Comparison of ENCODE assay signal across 12 cellular contexts in genomic region chr15:77266708-77267387, GRCh38.
DNase-seq lines count a peak whose midpoint lies in the region; ATAC-seq and TF ChIP-seq lines count a peak whose summit lies in the region.
"Had no signal": no experiment of that assay in that cellular context is flagged by ENCODE, and none has a peak within 500 bp of the region (broad histone marks: within the 10 kb centered on the region; RNA-seq: fewer than 3 reads in every experiment).

No MANE protein-coding gene starts in this region.

- no peak for TF ChIP-seq EP300 in upper lobe of left lung (IDR thresholded peaks at IDR 0.05)

- TF ChIP-seq POLR2A in upper lobe of left lung (IDR thresholded peaks at IDR 0.05) (no peak), GM18505 (IDR thresholded peaks at IDR 0.05; ENCODE audit: borderline replicate concordance, extremely low read depth, insufficient read depth, insufficient read length) (no peak)

- H3K4me3 ChIP-seq in AG09309 (ENCODE audit: control insufficient read depth, low read depth, low read length) (no peak overlapping the region), brain microvascular endothelial cell (ENCODE audit: low read depth, low read length) (no peak overlapping the region), upper lobe of left lung (no peak overlapping the region)
- H3K4me3 ChIP-seq: left lung had no signal

- in situ Hi-C loops in brain microvascular endothelial cell (cut with HindIII; ENCODE audit: low pct_ligation_motif_present, low sequenced_read_pairs) = no loop called here

- no peaks in the 10 kb centered on the region for H3K9me3 ChIP-seq in upper lobe of left lung
- H3K9me3 ChIP-seq: left lung had no signal

- TF ChIP-seq CTCF in AG09309 (IDR thresholded peaks at IDR 0.05; ENCODE audit: control insufficient read depth, insufficient read depth, low read depth, low read length, missing control alignments) (no peak), brain microvascular endothelial cell (IDR thresholded peaks at IDR 0.05; ENCODE audit: low read depth, low read length, missing control alignments) (no peak), upper lobe of left lung (IDR thresholded peaks at IDR 0.05) (no peak)

- DNase-seq in AG09309 (ENCODE audit: low read depth) (peak; percentile 92), LoVo (ENCODE audit: low spot score) (peak; percentile 16), brain microvascular endothelial cell (peak; percentile 98), iris pigment epithelial cell (ENCODE audit: low read depth) (peak; percentile 85), upper lobe of left lung (no peak), COLO668 (lab: John Stamatoyannopoulos, UW; ENCODE audit: unreplicated experiment) (no peak)
- DNase-seq: cerebellar nuclear complex; DMS53; left lung; stimulated activated CD4-positive, alpha-beta T cell treated with anti-CD3 and anti-CD28 coated beads, Interleukin-12 subunit alpha, Interleukin-12 subunit beta, amount 100 ng/mL, for 4 hours had no signal

- H3K27me3 ChIP-seq in brain microvascular endothelial cell (replicated peaks) (no peaks in the 10 kb centered on the region), upper lobe of left lung (no peaks in the 10 kb centered on the region)
- H3K27me3 ChIP-seq: left lung had no signal

- no peak for ATAC-seq in upper lobe of left lung (ENCODE audit: low FRiP score in 2 of 2)
- no peak for ATAC-seq in GM18505 (IDR thresholded peaks at IDR 0.05; ENCODE audit: unreplicated experiment)
- no peak for ATAC-seq in HG03521 (IDR thresholded peaks at IDR 0.05; ENCODE audit: unreplicated experiment)
- ATAC-seq: left lung had no signal

- H3K36me3 ChIP-seq in brain microvascular endothelial cell (replicated peaks) (no peaks in the 10 kb centered on the region), upper lobe of left lung (no peaks in the 10 kb centered on the region)

- WGBS in upper lobe of left lung, 2 donors = 91 to 94% methylated on average over 3 to 5 of the region's 5 CpGs

- H3K27ac ChIP-seq in brain microvascular endothelial cell (peak overlapping the region; percentile 94), upper lobe of left lung (no peak overlapping the region)
- H3K27ac ChIP-seq: left lung had no signal

- no peaks in the 10 kb centered on the region for H3K4me1 ChIP-seq in upper lobe of left lung
- H3K4me1 ChIP-seq: left lung had no signal

Comparison
In these comparisons a context has a peak if more than half of its experiments do, and no peak if none do; other contexts are left out.
1. DNase-seq: peak in AG09309 (single experiment), LoVo (single experiment), brain microvascular endothelial cell (single experiment) and iris pigment epithelial cell (single experiment); none in upper lobe of left lung (0 of 2) and COLO668 (single experiment).